In the genomic region with DNA sequence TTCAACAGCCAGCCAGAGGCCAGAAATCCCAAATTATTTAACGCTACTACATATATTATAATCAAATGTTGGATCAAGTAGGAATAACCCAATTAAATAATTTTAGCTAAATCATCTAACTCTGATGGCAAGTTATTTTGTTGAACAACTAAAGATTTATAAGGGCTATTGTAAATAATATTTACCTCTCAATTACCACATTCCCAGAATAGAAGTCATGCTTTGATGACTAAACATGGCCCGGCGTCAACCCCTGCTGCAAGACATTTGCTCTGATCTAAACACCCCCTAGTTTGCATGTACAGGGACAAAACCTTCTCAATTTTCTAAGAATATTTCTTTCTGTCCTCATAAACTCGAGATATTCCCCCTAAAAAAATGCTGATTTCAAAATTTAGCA, we compare ENCODE assay signal across 1 cellular context.
TF ChIP-seq lines count a peak whose summit lies in the region.

No MANE protein-coding gene starts in this region.

TF ChIP-seq in IMR-90, 13 proteins besides CTCF, POLR2A, EP300 and RAD21:
- TF ChIP-seq RFX5 (IDR thresholded peaks at IDR 0.05; ENCODE audit: low read depth, low read length) (no peak), FOS (IDR thresholded peaks at IDR 0.05; ENCODE audit: low read depth, low read length) (peak; percentile 58; the same call in 1 of the 2 replicates), MAZ (IDR thresholded peaks at IDR 0.05; ENCODE audit: borderline replicate concordance, low read depth, low read length) (no peak), CEBPB (IDR thresholded peaks at IDR 0.05; ENCODE audit: low read depth, low read length) (peak; percentile 34; the same call in 1 of the 2 replicates), MAFK (IDR thresholded peaks at IDR 0.05; ENCODE audit: low read depth, low read length) (no peak), RCOR1 (IDR thresholded peaks at IDR 0.05; ENCODE audit: insufficient replicate concordance, low read length) (no peak), NFE2L2 (IDR thresholded peaks at IDR 0.05; ENCODE audit: low read depth, low read length) (no peak), SMC3 (IDR thresholded peaks at IDR 0.05; ENCODE audit: low read depth, low read length) (no peak), CHD1 (IDR thresholded peaks at IDR 0.05; ENCODE audit: low read depth, low read length) (no peak), BHLHE40 (IDR thresholded peaks at IDR 0.05; ENCODE audit: low read depth, low read length) (peak; percentile 23; the same call in 1 of the 2 replicates), MXI1 (IDR thresholded peaks at IDR 0.05; ENCODE audit: borderline replicate concordance, low read depth, low read length) (no peak)
- TF ChIP-seq, protein P1, sequence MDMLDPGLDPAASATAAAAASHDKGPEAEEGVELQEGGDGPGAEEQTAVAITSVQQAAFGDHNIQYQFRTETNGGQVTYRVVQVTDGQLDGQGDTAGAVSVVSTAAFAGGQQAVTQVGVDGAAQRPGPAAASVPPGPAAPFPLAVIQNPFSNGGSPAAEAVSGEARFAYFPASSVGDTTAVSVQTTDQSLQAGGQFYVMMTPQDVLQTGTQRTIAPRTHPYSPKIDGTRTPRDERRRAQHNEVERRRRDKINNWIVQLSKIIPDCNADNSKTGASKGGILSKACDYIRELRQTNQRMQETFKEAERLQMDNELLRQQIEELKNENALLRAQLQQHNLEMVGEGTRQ (IDR thresholded peaks at IDR 0.05; ENCODE audit: low read depth, low read length) = no peak
- TF ChIP-seq, protein P2, sequence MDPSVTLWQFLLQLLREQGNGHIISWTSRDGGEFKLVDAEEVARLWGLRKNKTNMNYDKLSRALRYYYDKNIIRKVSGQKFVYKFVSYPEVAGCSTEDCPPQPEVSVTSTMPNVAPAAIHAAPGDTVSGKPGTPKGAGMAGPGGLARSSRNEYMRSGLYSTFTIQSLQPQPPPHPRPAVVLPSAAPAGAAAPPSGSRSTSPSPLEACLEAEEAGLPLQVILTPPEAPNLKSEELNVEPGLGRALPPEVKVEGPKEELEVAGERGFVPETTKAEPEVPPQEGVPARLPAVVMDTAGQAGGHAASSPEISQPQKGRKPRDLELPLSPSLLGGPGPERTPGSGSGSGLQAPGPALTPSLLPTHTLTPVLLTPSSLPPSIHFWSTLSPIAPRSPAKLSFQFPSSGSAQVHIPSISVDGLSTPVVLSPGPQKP (IDR thresholded peaks at IDR 0.05; ENCODE audit: borderline replicate concordance, low read depth, low read length) = no peak
